Comparison of ENCODE assay signal across 26 cellular contexts in genomic region chr5:44909009-44909408, GRCh38.
"Had no signal": no experiment of that assay in that cellular context is flagged by ENCODE, and none has a peak within 500 bp of the region (broad histone marks: within the 10 kb centered on the region; RNA-seq: fewer than 3 reads in every experiment).

No MANE protein-coding gene starts in this region.

- H3K9me3 ChIP-seq: breast epithelium, colonic mucosa, esophagus squamous epithelium, gastroesophageal sphincter had no signal

- H3K36me3 ChIP-seq: breast epithelium, cardiac muscle cell, colonic mucosa, esophagus squamous epithelium, gastroesophageal sphincter had no signal

- H3K27me3 ChIP-seq: breast epithelium, cardiac muscle cell, colonic mucosa, esophagus squamous epithelium, gastroesophageal sphincter had no signal

- ATAC-seq: activated CD4-positive, alpha-beta T cell treated with anti-CD3 and anti-CD28 coated beads for 36 hours; activated T-cell treated with anti-CD3 and anti-CD28 coated beads, Interleukin-2, amount 50 U/mL, for 72 hours; gastroesophageal sphincter had no signal

- DNase-seq: activated CD4-positive, alpha-beta memory T cell treated with anti-CD3 and anti-CD28 coated beads, Interleukin-2, amount 10 ng/mL, durations not matched to agents 7 days and 5 days; activated CD4-positive, alpha-beta T cell treated with anti-CD3 and anti-CD28 coated beads for 36 hours; activated CD4-positive, alpha-beta T cell treated with anti-CD3 and anti-CD28 coated beads, Interleukin-2, amount 10 ng/mL, durations not matched to agents 24 days and 14 days; activated CD4-positive, CD25-positive, alpha-beta regulatory T cell; activated CD4-positive, CD25-positive, alpha-beta regulatory T cell treated with anti-CD3 and anti-CD28 coated beads, Interleukin-2, amount 50 U/mL, for 72 hours; activated CD8-positive, alpha-beta memory T cell treated with anti-CD3 and anti-CD28 coated beads, Interleukin-2, amount 50 U/mL, for 48 hours; activated gamma-delta T cell; activated naive CD4-positive, alpha-beta T cell; activated naive CD4-positive, alpha-beta T cell treated with anti-CD3 and anti-CD28 coated beads, Interleukin-2, amount 10 ng/mL, durations not matched to agents 7 days and 5 days; activated T-cell treated with anti-CD3 and anti-CD28 coated beads for 4 hours; activated T-cell treated with anti-CD3 and anti-CD28 coated beads, Interleukin-2, amount 50 U/mL, for 24 hours; activated T-cell treated with anti-CD3 and anti-CD28 coated beads, Interleukin-2, amount 50 U/mL, for 72 hours; amniotic stem cell; anterior cingulate cortex; central memory CD4-positive, alpha-beta T cell; cerebellar nuclear complex; colonic mucosa; effector CD8-positive, alpha-beta T cell; esophagus squamous epithelium; foreskin melanocyte; head of caudate nucleus; T-helper 2 cell had no signal

- H3K4me3 ChIP-seq: breast epithelium, cardiac muscle cell, colonic mucosa, esophagus squamous epithelium, gastroesophageal sphincter had no signal

- H3K27ac ChIP-seq: breast epithelium, cardiac muscle cell, colonic mucosa, epithelial cell of prostate, esophagus squamous epithelium, gastroesophageal sphincter had no signal
